Comparison of ENCODE assay signal across 8 cellular contexts in the genomic region with DNA sequence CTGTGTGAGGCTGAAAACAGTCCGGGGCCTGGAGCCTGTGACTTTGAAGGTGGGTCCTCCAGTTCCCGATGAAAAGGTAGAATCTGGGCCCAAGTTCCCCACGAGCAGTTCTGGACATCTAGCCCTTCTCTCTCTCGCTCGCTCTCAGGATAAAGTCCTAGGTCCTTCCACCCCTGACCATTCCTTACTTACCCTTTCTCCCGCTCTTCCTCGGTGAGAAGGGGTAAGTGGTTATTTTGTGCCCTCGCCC. TPM values are rescaled to one million over a fixed set of nuclear protein-coding genes. Genes with fewer than 3 reads are reported as not detected.
A peak's percentile ranks its signal among the peaks of the same experiment; 100 is the strongest.
DNase-seq lines count a peak whose midpoint lies in the region; ATAC-seq, FAIRE-seq and TF ChIP-seq lines count a peak whose summit lies in the region.

No MANE protein-coding gene starts in this region.

- intact Hi-C loops in esophagus muscularis mucosa (cut with DNase I), result loop anchor here (10.0 kb wide), 1 partner anchor 467 kb away; a partner anchor contains a TSS
- intact Hi-C loops in prostate gland (cut with DNase I), result loop anchor here (10.0 kb wide), 1 partner anchor 173 kb away; no protein-coding TSS in a partner anchor

- ATAC-seq in RWPE2 (ENCODE audit: low read depth) (no peak; the same call in 2 of the 3 replicates), GM18505 (IDR thresholded peaks at IDR 0.05; ENCODE audit: unreplicated experiment) (no peak), GM21619 (IDR thresholded peaks at IDR 0.05; ENCODE audit: unreplicated experiment) (no peak)

- H3K4me3 ChIP-seq in GM12865 (ENCODE audit: low read depth, low read length) (peak overlapping the region; percentile 59), RWPE2 (ENCODE audit: severe bottlenecking) (peak overlapping the region; percentile 85), esophagus muscularis mucosa (peak overlapping the region; percentile 67 to 92 (median 84)), prostate gland (peak overlapping the region; percentile 84 to 91)

- no peaks in the 10 kb centered on the region for H3K27me3 ChIP-seq in RWPE2 (ENCODE audit: insufficient read depth, poor library complexity, severe bottlenecking)
- no peaks in the 10 kb centered on the region for H3K27me3 ChIP-seq in esophagus muscularis mucosa
- H3K27me3 ChIP-seq in prostate gland (replicated peaks; ENCODE audit: insufficient read depth), result no peaks in the 10 kb centered on the region

- H3K4me1 ChIP-seq in RWPE2 (ENCODE audit: insufficient read depth, poor library complexity, severe bottlenecking), result peaks cover 12% of the 10 kb centered on the region
- peaks cover 7 to 30% (median 28%) of the 10 kb centered on the region in 4 donors for H3K4me1 ChIP-seq in esophagus muscularis mucosa
- no peaks in the 10 kb centered on the region for H3K4me1 ChIP-seq in prostate gland (replicated peaks)

- DNase-seq in GM12865 (ENCODE audit: low read depth) (no peak), RWPE2 (ENCODE audit: low spot score) (no peak), esophagus muscularis mucosa (ENCODE audit: extremely low spot score) (no peak), prostate gland (ENCODE audit: low spot score) (no peak), NCI-H2171 treated with DMSO at 0.1 percent for 48 hours (lab: John Stamatoyannopoulos, UW) (no peak), H54 (ENCODE audit: insufficient read length, low spot score) (no peak)

- H3K27ac ChIP-seq in RWPE2 (ENCODE audit: poor library complexity, severe bottlenecking) (peak overlapping the region; percentile 55), esophagus muscularis mucosa (replicated peaks in 1 of 4) (peak overlapping the region; percentile 83 to 94 (median 86)), prostate gland (peak overlapping the region; percentile 88 to 89)

- TF ChIP-seq CTCF in GM12865 (IDR thresholded peaks at IDR 0.05; ENCODE audit: insufficient read depth, low read depth, low read length, missing control alignments), result no peak
- no peak for TF ChIP-seq CTCF in RWPE2 (IDR thresholded peaks at IDR 0.05; ENCODE audit: poor library complexity, severe bottlenecking)
- TF ChIP-seq CTCF in esophagus muscularis mucosa (IDR thresholded peaks at IDR 0.05), result no peak
- no peak for TF ChIP-seq CTCF in prostate gland (IDR thresholded peaks at IDR 0.05)

- WGBS in esophagus muscularis mucosa, result 6% methylated on average over 8 of the region's 8 CpGs
- WGBS in prostate gland, result 10% methylated on average over 8 of the region's 8 CpGs

- no peak for FAIRE-seq in H54 (lab: Jason Lieb, UNC)

- H3K9me3 ChIP-seq in RWPE2 (ENCODE audit: severe bottlenecking) (no peaks in the 10 kb centered on the region), esophagus muscularis mucosa (no peaks in the 10 kb centered on the region), prostate gland (no peaks in the 10 kb centered on the region)

- TF ChIP-seq EP300 in esophagus muscularis mucosa (IDR thresholded peaks at IDR 0.05), result no peak

- TF ChIP-seq POLR2A in esophagus muscularis mucosa (IDR thresholded peaks at IDR 0.05; ENCODE audit: low read depth) (no peak), prostate gland (IDR thresholded peaks at IDR 0.05) (no peak), H54 (IDR thresholded peaks at IDR 0.05; ENCODE audit: low read depth, low read length) (no peak), GM18505 (IDR thresholded peaks at IDR 0.05; ENCODE audit: borderline replicate concordance, extremely low read depth, insufficient read depth, insufficient read length) (no peak)

- H3K36me3 ChIP-seq in RWPE2 (ENCODE audit: low read depth) (peaks cover 26% of the 10 kb centered on the region), esophagus muscularis mucosa (peaks cover 0 to 7% (median 0%) of the 10 kb centered on the region in 4 donors), prostate gland (peaks cover 0 to 5% of the 10 kb centered on the region in 2 donors)

RNA-seq across cellular contexts. Expression of a gene that starts 0.7 kb away (rescaled TPM):
- total RNA-seq in esophagus muscularis mucosa (10 to 100 TPM; 12.0 to 22.2 (median 17.5) TPM), prostate gland (10 to 100 TPM; 16.9 to 20.4 TPM)
